8 cellular contexts compared by ENCODE assay signal in the genomic region with DNA sequence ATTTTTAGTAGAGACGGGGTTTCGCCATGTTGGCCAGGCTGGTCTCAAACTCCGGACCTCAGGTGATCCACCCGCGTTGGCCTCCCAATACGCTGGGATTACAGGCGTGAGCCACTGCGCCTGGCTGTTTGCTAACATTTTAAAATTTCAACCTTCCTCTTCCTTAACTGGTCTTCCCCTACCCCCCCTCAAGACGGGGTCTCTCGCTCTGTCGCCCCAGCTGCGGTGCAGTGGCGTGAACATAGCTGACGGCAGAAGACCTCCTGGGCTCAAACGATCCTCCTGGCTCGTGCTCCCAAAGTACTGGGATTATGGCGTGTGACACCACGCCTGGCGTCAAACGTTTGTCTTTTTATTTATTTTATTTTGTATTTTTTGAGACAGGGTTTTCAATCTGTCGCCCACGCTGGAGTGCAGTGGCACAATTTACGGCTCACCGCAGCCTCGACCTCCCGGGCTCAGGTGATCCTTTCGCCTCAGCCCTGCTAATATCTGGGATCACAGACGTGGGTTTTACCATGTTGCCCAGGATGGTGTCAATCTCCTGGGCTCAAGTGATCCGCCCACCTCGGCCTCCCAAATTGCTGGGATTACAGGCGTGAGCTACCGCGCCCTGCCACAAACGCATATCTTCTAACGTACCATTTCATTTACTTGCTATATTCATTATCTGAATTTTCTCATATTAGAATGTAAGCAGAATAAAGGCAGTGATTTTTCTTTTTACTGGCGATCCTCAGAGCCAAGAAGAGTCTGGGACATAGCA. TPM values are rescaled to one million over a fixed set of nuclear protein-coding genes. Genes with fewer than 3 reads are reported as not detected.
DNase-seq lines count a peak whose midpoint lies in the region; ATAC-seq and TF ChIP-seq lines count a peak whose summit lies in the region.

No MANE protein-coding gene starts in this region.

- peak overlapping the region; percentile 97 for H3K4me3 ChIP-seq in ACC112 (ENCODE audit: low read depth, low read length)
- H3K4me3 ChIP-seq in brain microvascular endothelial cell (ENCODE audit: low read depth, low read length), result peak overlapping the region; percentile 88
- peak overlapping the region; percentile 91 for H3K4me3 ChIP-seq in mononuclear cell (ENCODE audit: low read length)

- H3K27ac ChIP-seq in ACC112 (ENCODE audit: low read depth, low read length) (peak overlapping the region; percentile 25), brain microvascular endothelial cell (no peak overlapping the region)

- DNase-seq in brain microvascular endothelial cell, result no peak
- DNase-seq in NCI-H1105 (lab: John Stamatoyannopoulos, UW), result no peak
- no peak for DNase-seq in Ammon's horn (ENCODE audit: low spot score)
- DNase-seq in sciatic nerve (ENCODE audit: low spot score), result no peak
- no peak for DNase-seq in erythroblast (lab: John Stamatoyannopoulos, UW)

- in situ Hi-C loops in brain microvascular endothelial cell (cut with HindIII; ENCODE audit: low pct_ligation_motif_present, low sequenced_read_pairs), result no loop called here

- H3K36me3 ChIP-seq in ACC112 (ENCODE audit: insufficient read depth, low read length) (peaks cover 5% of the 10 kb centered on the region; the same call in 1 of the 2 replicates), brain microvascular endothelial cell (replicated peaks) (no peaks in the 10 kb centered on the region)

- H3K9me3 ChIP-seq in mononuclear cell (ENCODE audit: low read depth, low read length), result no peaks in the 10 kb centered on the region

- no peaks in the 10 kb centered on the region for H3K9me3 Mint-ChIP-seq in IgD-negative memory B cell

- H2AFZ ChIP-seq in ACC112 (ENCODE audit: low read length, unreplicated experiment), result peak overlapping the region; percentile 100

- TF ChIP-seq POLR2A in erythroblast (IDR thresholded peaks at IDR 0.05; ENCODE audit: low read length), result no peak

- ATAC-seq in sciatic nerve, result no peak

- H3K4me3 Mint-ChIP-seq in IgD-negative memory B cell, result peak overlapping the region; percentile 89 to 99 (median 99)

- H3K27me3 ChIP-seq in ACC112 (ENCODE audit: insufficient read depth, low read length) (no peaks in the 10 kb centered on the region), brain microvascular endothelial cell (replicated peaks) (no peaks in the 10 kb centered on the region), mononuclear cell (ENCODE audit: insufficient read depth, low read length) (no peaks in the 10 kb centered on the region)

- intact Hi-C loops in sciatic nerve (cut with DNase I), result no loop called here

- H3K4me1 ChIP-seq in ACC112 (ENCODE audit: control insufficient read depth, insufficient read depth, low read length, unreplicated experiment) (peaks cover 5% of the 10 kb centered on the region), mononuclear cell (ENCODE audit: insufficient read depth, low read length) (peaks cover 21% of the 10 kb centered on the region)

- peaks cover 6% of the 10 kb centered on the region for H3K36me3 Mint-ChIP-seq in IgD-negative memory B cell

- H3K27ac Mint-ChIP-seq in IgD-negative memory B cell, result peak overlapping the region in 2 of 3 donors; percentile 46 to 94

- no peaks in the 10 kb centered on the region for H3K27me3 Mint-ChIP-seq in IgD-negative memory B cell

- H3K79me2 ChIP-seq in ACC112 (ENCODE audit: control insufficient read depth, insufficient read depth, low read length, unreplicated experiment), result peaks cover 34% of the 10 kb centered on the region

- H3K4me1 Mint-ChIP-seq in IgD-negative memory B cell, result peaks cover 8 to 20% (median 17%) of the 10 kb centered on the region in 3 donors

- no peak for TF ChIP-seq CTCF in brain microvascular endothelial cell (IDR thresholded peaks at IDR 0.05; ENCODE audit: low read depth, low read length, missing control alignments)

RNA-seq across cellular contexts. Expression of gene MSH2, which starts 1.0 kb away (rescaled TPM):
- 18.5 TPM for polyA plus RNA-seq in IgD-negative memory B cell
- 6.6 TPM for total RNA-seq in mononuclear cell
- 25.1 TPM for total RNA-seq in sciatic nerve

RNA-seq across cellular contexts. Expression of gene EPCAM, which starts 32.9 kb away (rescaled TPM):
- polyA plus RNA-seq in IgD-negative memory B cell, result not detected
- total RNA-seq in mononuclear cell (not detected), sciatic nerve (0.89 TPM)
